Comparison of ENCODE assay signal across 8 cellular contexts in genomic region chrY:17122191-17122590, GRCh38.
"Had no signal": no experiment of that assay in that cellular context is flagged by ENCODE, and none has a peak within 500 bp of the region (broad histone marks: within the 10 kb centered on the region; RNA-seq: fewer than 3 reads in every experiment).

No MANE protein-coding gene starts in this region.

- H3K9me3 Mint-ChIP-seq: GM23338, H9, IgD-negative memory B cell had no signal

- H3K4me3 Mint-ChIP-seq: GM23338, H9, IgD-negative memory B cell had no signal

- H2AFZ ChIP-seq: GM23338 had no signal

- H3K36me3 Mint-ChIP-seq: IgD-negative memory B cell had no signal

- H3K4me3 ChIP-seq: GM23338 had no signal

- H3K4me2 ChIP-seq: GM23338 had no signal

- H3K27ac Mint-ChIP-seq: GM23338, H9, IgD-negative memory B cell had no signal

- H3K4me1 Mint-ChIP-seq: GM23338, H9, IgD-negative memory B cell had no signal

- H3K27me3 Mint-ChIP-seq: IgD-negative memory B cell had no signal

- H3K27ac ChIP-seq: HL-60 had no signal

- DNase-seq: H9, HCEC 1CT, KBM-7 had no signal

- FAIRE-seq: H54, HepG2 had no signal
